ENCODE assay signal across 1 cellular context in the genomic region with DNA sequence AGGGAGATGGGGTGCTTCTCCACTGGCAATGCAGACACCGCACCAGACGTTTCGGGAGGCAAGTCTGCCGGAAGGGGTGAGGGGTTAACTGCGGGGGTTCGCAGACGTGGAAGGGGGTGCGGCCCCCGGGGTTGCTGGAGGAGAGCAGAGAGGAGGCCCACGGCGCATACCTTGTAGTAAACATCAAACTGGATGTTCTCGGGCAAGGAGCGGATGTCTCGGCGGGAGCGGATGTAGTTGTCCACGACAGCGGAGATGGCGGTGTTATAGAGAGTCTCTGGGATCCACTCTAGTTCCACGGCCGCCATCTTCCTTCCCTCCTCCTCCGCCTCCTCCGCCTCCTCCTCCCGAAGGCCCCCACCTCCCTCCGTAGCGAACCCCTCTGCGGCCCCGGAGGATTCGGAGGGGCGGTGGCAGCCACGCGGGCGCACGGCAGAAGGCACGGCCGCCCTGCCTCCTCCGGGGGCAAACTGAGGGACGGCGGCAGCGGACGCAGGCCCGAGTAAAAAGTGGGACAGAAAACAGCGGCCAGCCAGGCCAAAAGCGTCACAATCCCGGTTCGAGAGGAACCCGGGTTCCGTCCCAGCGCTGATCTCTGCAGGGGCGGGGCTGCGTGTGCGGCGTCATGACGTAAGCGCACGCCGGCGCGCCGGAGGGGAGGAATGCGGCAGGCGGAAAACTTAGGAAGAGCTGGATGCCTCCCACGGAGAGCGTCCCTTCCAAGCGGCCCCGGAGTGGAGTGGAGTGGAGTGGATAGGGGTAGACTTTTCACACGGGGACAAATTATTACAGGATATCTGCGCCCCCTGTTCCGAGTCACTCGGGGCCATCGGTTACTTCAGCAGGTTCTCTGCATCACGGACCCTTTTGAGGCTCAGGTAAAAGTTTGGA.
A peak's percentile ranks its signal among the peaks of the same experiment; 100 is the strongest.
TF ChIP-seq lines count a peak whose summit lies in the region.

A gene with protein sequence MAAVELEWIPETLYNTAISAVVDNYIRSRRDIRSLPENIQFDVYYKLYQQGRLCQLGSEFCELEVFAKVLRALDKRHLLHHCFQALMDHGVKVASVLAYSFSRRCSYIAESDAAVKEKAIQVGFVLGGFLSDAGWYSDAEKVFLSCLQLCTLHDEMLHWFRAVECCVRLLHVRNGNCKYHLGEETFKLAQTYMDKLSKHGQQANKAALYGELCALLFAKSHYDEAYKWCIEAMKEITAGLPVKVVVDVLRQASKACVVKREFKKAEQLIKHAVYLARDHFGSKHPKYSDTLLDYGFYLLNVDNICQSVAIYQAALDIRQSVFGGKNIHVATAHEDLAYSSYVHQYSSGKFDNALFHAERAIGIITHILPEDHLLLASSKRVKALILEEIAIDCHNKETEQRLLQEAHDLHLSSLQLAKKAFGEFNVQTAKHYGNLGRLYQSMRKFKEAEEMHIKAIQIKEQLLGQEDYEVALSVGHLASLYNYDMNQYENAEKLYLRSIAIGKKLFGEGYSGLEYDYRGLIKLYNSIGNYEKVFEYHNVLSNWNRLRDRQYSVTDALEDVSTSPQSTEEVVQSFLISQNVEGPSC (minus strand): TSS at position 619 of the 891 bp plus-strand sequence. CDS start 311 bp downstream, at position 308.

TF ChIP-seq in K562, 482 proteins besides CTCF, POLR2A, EP300 and RAD21 (continued from another document and continues in another):
- TF ChIP-seq, protein P1, sequence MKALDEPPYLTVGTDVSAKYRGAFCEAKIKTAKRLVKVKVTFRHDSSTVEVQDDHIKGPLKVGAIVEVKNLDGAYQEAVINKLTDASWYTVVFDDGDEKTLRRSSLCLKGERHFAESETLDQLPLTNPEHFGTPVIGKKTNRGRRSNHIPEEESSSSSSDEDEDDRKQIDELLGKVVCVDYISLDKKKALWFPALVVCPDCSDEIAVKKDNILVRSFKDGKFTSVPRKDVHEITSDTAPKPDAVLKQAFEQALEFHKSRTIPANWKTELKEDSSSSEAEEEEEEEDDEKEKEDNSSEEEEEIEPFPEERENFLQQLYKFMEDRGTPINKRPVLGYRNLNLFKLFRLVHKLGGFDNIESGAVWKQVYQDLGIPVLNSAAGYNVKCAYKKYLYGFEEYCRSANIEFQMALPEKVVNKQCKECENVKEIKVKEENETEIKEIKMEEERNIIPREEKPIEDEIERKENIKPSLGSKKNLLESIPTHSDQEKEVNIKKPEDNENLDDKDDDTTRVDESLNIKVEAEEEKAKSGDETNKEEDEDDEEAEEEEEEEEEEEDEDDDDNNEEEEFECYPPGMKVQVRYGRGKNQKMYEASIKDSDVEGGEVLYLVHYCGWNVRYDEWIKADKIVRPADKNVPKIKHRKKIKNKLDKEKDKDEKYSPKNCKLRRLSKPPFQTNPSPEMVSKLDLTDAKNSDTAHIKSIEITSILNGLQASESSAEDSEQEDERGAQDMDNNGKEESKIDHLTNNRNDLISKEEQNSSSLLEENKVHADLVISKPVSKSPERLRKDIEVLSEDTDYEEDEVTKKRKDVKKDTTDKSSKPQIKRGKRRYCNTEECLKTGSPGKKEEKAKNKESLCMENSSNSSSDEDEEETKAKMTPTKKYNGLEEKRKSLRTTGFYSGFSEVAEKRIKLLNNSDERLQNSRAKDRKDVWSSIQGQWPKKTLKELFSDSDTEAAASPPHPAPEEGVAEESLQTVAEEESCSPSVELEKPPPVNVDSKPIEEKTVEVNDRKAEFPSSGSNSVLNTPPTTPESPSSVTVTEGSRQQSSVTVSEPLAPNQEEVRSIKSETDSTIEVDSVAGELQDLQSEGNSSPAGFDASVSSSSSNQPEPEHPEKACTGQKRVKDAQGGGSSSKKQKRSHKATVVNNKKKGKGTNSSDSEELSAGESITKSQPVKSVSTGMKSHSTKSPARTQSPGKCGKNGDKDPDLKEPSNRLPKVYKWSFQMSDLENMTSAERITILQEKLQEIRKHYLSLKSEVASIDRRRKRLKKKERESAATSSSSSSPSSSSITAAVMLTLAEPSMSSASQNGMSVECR (CRISPR knock-in tag; IDR thresholded peaks at IDR 0.05), result peak; percentile 68
- peak; percentile 66 for TF ChIP-seq GABPB1 (CRISPR knock-in tag; IDR thresholded peaks at IDR 0.05)
- peak; percentile 74 for TF ChIP-seq PHF20 (IDR thresholded peaks at IDR 0.05; ENCODE audit: partially characterized antibody)
- peak; percentile 61 for TF ChIP-seq NR2C2 (CRISPR knock-in tag; IDR thresholded peaks at IDR 0.05)
- peak; percentile 68; the same call in 1 of the 2 replicates for TF ChIP-seq NR2C2 (tag; IDR thresholded peaks at IDR 0.05)
- TF ChIP-seq SMARCA4 (IDR thresholded peaks at IDR 0.05), result peak; percentile 7; the same call in 1 of the 2 replicates
- TF ChIP-seq, protein P2, sequence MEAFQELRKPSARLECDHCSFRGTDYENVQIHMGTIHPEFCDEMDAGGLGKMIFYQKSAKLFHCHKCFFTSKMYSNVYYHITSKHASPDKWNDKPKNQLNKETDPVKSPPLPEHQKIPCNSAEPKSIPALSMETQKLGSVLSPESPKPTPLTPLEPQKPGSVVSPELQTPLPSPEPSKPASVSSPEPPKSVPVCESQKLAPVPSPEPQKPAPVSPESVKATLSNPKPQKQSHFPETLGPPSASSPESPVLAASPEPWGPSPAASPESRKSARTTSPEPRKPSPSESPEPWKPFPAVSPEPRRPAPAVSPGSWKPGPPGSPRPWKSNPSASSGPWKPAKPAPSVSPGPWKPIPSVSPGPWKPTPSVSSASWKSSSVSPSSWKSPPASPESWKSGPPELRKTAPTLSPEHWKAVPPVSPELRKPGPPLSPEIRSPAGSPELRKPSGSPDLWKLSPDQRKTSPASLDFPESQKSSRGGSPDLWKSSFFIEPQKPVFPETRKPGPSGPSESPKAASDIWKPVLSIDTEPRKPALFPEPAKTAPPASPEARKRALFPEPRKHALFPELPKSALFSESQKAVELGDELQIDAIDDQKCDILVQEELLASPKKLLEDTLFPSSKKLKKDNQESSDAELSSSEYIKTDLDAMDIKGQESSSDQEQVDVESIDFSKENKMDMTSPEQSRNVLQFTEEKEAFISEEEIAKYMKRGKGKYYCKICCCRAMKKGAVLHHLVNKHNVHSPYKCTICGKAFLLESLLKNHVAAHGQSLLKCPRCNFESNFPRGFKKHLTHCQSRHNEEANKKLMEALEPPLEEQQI (IDR thresholded peaks at IDR 0.05), result no peak
- TF ChIP-seq ZNF146 (CRISPR knock-in tag; IDR thresholded peaks at IDR 0.05; ENCODE audit: unreplicated experiment), result no peak
- no peak for TF ChIP-seq UBTF (IDR thresholded peaks at IDR 0.05; ENCODE audit: borderline replicate concordance in 1 of 2, low read depth in 2 of 2, low read length in 2 of 2)
- TF ChIP-seq MYC (IDR thresholded peaks at IDR 0.05; ENCODE audit: low read depth, low read length), result peak; percentile 65
- peak; percentile 32; the same call in 1 of the 2 replicates for TF ChIP-seq MYC (CRISPR knock-in tag; IDR thresholded peaks at IDR 0.05; ENCODE audit: borderline replicate concordance, low read depth)
- TF ChIP-seq ELF1 (tag; IDR thresholded peaks at IDR 0.05), result peak; percentile 29; the same call in 1 of the 2 replicates
- peak; percentile 95 for TF ChIP-seq CREM (IDR thresholded peaks at IDR 0.05; ENCODE audit: low read depth)
- TF ChIP-seq, protein P3, sequence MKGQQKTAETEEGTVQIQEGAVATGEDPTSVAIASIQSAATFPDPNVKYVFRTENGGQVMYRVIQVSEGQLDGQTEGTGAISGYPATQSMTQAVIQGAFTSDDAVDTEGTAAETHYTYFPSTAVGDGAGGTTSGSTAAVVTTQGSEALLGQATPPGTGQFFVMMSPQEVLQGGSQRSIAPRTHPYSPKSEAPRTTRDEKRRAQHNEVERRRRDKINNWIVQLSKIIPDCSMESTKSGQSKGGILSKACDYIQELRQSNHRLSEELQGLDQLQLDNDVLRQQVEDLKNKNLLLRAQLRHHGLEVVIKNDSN (CRISPR knock-in tag; IDR thresholded peaks at IDR 0.05), result peak; percentile 25; the same call in 1 of the 2 replicates
- no peak for TF ChIP-seq XRCC4 (IDR thresholded peaks at IDR 0.05; ENCODE audit: extremely low read depth, insufficient read depth, insufficient read length)
- TF ChIP-seq PML (IDR thresholded peaks at IDR 0.05; ENCODE audit: low read length), result no peak; the same call in 1 of the 2 replicates
- TF ChIP-seq YY1 (IDR thresholded peaks at IDR 0.05; ENCODE audit: borderline replicate concordance in 1 of 3, control insufficient read depth in 1 of 3, extremely low read depth in 1 of 3, insufficient read depth in 3 of 3, insufficient read length in 1 of 3, insufficient replicate concordance in 2 of 3, low read depth in 1 of 3, low read length in 2 of 3), result peak; percentile 56 to 92 (median 86)
- TF ChIP-seq TEAD2 (tag; IDR thresholded peaks at IDR 0.05), result 0 out of 2 replicates have a peak, but pooled peaks have one; percentile 30
- TF ChIP-seq STAG1 (CRISPR knock-in tag; IDR thresholded peaks at IDR 0.05; ENCODE audit: borderline replicate concordance), result no peak
- peak; percentile 76 for TF ChIP-seq CCNT2 (IDR thresholded peaks at IDR 0.05; ENCODE audit: borderline replicate concordance, extremely low read depth, insufficient read length, low read depth, low read length)
- TF ChIP-seq ESRRA (IDR thresholded peaks at IDR 0.05; ENCODE audit: borderline replicate concordance, low read depth), result no peak
- TF ChIP-seq, protein P4, sequence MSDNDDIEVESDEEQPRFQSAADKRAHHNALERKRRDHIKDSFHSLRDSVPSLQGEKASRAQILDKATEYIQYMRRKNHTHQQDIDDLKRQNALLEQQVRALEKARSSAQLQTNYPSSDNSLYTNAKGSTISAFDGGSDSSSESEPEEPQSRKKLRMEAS (CRISPR knock-in tag; IDR thresholded peaks at IDR 0.05), result peak; percentile 65
- TF ChIP-seq AFF4 (CRISPR knock-in tag; IDR thresholded peaks at IDR 0.05), result peak; percentile 82; the same call in 1 of the 2 replicates
- TF ChIP-seq L3MBTL2 (IDR thresholded peaks at IDR 0.05), result peak; percentile 70; the same call in 1 of the 2 replicates
- peak; percentile 62; the same call in 1 of the 2 replicates for TF ChIP-seq MBD2 (IDR thresholded peaks at IDR 0.05; ENCODE audit: borderline replicate concordance, low read depth)
- TF ChIP-seq SOX6 (IDR thresholded peaks at IDR 0.05), result no peak
- no peak for TF ChIP-seq ADNP (tag; IDR thresholded peaks at IDR 0.05)
- TF ChIP-seq PRPF4 (IDR thresholded peaks at IDR 0.05; ENCODE audit: insufficient read depth, low read depth, low read length, poor library complexity, severe bottlenecking), result peak; percentile 49
- peak; percentile 88 for TF ChIP-seq HNRNPLL (IDR thresholded peaks at IDR 0.05; ENCODE audit: low read depth, low read length, poor library complexity, severe bottlenecking)
- 0 out of 2 replicates have a peak, but pooled peaks have one; percentile 29 for TF ChIP-seq CBX1 (IDR thresholded peaks at IDR 0.05; ENCODE audit: low read depth)
- TF ChIP-seq GATA2 (CRISPR knock-in tag; IDR thresholded peaks at IDR 0.05), result no peak
- no peak; the same call in 1 of the 2 replicates for TF ChIP-seq TCF7 (IDR thresholded peaks at IDR 0.05; ENCODE audit: borderline replicate concordance)
- TF ChIP-seq MCM2 (IDR thresholded peaks at IDR 0.05; ENCODE audit: low read depth), result no peak
- TF ChIP-seq, protein P5, sequence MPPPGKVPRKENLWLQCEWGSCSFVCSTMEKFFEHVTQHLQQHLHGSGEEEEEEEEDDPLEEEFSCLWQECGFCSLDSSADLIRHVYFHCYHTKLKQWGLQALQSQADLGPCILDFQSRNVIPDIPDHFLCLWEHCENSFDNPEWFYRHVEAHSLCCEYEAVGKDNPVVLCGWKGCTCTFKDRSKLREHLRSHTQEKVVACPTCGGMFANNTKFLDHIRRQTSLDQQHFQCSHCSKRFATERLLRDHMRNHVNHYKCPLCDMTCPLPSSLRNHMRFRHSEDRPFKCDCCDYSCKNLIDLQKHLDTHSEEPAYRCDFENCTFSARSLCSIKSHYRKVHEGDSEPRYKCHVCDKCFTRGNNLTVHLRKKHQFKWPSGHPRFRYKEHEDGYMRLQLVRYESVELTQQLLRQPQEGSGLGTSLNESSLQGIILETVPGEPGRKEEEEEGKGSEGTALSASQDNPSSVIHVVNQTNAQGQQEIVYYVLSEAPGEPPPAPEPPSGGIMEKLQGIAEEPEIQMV (tag; conservative IDR thresholded peaks at IDR 0.05; ENCODE audit: low read depth), result no peak
- TF ChIP-seq ZNF347 (CRISPR knock-in tag; IDR thresholded peaks at IDR 0.05; ENCODE audit: low read depth), result no peak
- no peak for TF ChIP-seq MYBL2 (IDR thresholded peaks at IDR 0.05; ENCODE audit: low read depth)
- TF ChIP-seq MYBL2 (CRISPR knock-in tag; IDR thresholded peaks at IDR 0.05; ENCODE audit: borderline replicate concordance), result no peak
- TF ChIP-seq KLF13 (tag; IDR thresholded peaks at IDR 0.05; ENCODE audit: borderline replicate concordance, low read depth), result no peak
- peak in 1 of 2 experiments; percentile 52; a peak in 1 of 4 replicates for TF ChIP-seq KDM1A (IDR thresholded peaks at IDR 0.05)
